ENCODE assay signal across 26 cellular contexts in the genomic region with DNA sequence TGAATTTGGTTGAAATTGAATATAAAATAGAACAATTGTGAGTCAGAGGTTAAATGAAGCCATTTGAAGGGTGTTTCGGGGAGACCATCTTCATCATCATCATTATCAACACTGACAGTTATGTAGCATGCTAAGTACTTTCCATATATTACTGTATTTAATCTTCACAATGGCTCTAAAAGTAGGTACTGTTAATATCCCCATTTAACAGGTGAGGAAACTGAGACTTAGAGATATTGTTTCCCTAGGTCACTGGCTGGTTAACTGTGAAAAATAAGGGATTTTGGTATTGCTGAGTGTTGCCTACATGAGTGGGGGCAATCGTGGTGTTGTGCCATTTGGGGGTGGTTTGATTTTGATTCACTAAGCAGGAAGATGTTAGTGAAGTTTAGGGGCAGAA.
"Had no signal": no experiment of that assay in that cellular context is flagged by ENCODE, and none has a peak within 500 bp of the region (broad histone marks: within the 10 kb centered on the region; RNA-seq: fewer than 3 reads in every experiment).

No MANE protein-coding gene starts in this region.

- H3K36me3 ChIP-seq: stomach, suprapubic skin, thoracic aorta, thyroid gland, tibial artery, tibial nerve, upper lobe of left lung, upper lobe of right lung, uterus, vagina had no signal

- H3K4me3 ChIP-seq: stomach, suprapubic skin, testis, thoracic aorta, thyroid gland, tibial artery, tibial nerve, upper lobe of left lung, upper lobe of right lung, uterus, vagina had no signal

- H3K27me3 ChIP-seq: stomach, suprapubic skin, testis, thyroid gland, tibial artery, tibial nerve, upper lobe of left lung, upper lobe of right lung, uterus, vagina had no signal

- DNase-seq: stimulated activated CD4-positive, alpha-beta T cell treated with anti-CD3 and anti-CD28 coated beads, Interleukin-2, amount 100 ng/mL, for 48 hours; stimulated activated CD4-positive, alpha-beta T cell treated with anti-CD3 and anti-CD28 coated beads, Interleukin-4, amount 100 ng/mL, for 1 hour; stimulated activated CD4-positive, alpha-beta T cell treated with anti-CD3 and anti-CD28 coated beads, Interleukin-4, amount 100 ng/mL, for 24 hours; stimulated activated CD4-positive, alpha-beta T cell treated with anti-CD3 and anti-CD28 coated beads, Interleukin-4, amount 100 ng/mL, for 4 hours; stimulated activated CD8-positive, alpha-beta memory T cell treated with anti-CD3 and anti-CD28 coated beads, Interleukin-4, amount 100 ng/mL, for 48 hours; stimulated activated naive B cell treated with anti-CD40 and anti-IgM and Interleukin-4, amounts not matched to agents 10 μg/mL and 1 μg/mL and 100 μg/mL, for 72 hours; stimulated activated naive CD4-positive, alpha-beta T cell; stimulated activated naive CD4-positive, alpha-beta T cell treated with Interleukin-2 at 50 U/mL for 16 hours; stimulated activated naive CD8-positive, alpha-beta T cell treated with anti-CD3 and anti-CD28 coated beads, Interleukin-15, amount 100 ng/mL, for 72 hours; stimulated activated naive CD8-positive, alpha-beta T cell treated with anti-CD3 and anti-CD28 coated beads, Interleukin-15, Interleukin-2, amounts not matched to agents 100 U/mL and 50 U/mL, for 24 hours; stomach; substantia nigra; testis; thyroid gland; tibial artery; trophoblast cell; upper lobe of left lung; upper lobe of right lung; uterus had no signal

- H3K4me1 ChIP-seq: stomach, suprapubic skin, testis, thyroid gland, tibial artery, tibial nerve, upper lobe of left lung, upper lobe of right lung, uterus, vagina had no signal

- H3K9me3 ChIP-seq: stomach, suprapubic skin, testis, thoracic aorta, thyroid gland, tibial artery, tibial nerve, upper lobe of left lung, upper lobe of right lung, uterus, vagina had no signal

- ATAC-seq: stimulated activated effector memory CD8-positive, alpha-beta T cell treated with anti-CD3 and anti-CD28 coated beads, Interleukin-12 subunit alpha, Interleukin-12 subunit beta, amount 100 ng/mL, for 72 hours; stimulated activated memory B cell treated with anti-CD40 and anti-IgM and Interleukin-4, amounts not matched to agents 10 μg/mL and 1 μg/mL and 100 μg/mL, for 72 hours; stimulated activated naive B cell treated with anti-CD40 and anti-IgM and Interleukin-4, amounts not matched to agents 10 μg/mL and 1 μg/mL and 100 μg/mL, for 72 hours; stimulated activated naive CD8-positive, alpha-beta T cell treated with anti-CD3 and anti-CD28 coated beads, Interleukin-15, amount 100 ng/mL, for 72 hours; stimulated activated naive CD8-positive, alpha-beta T cell treated with anti-CD3 and anti-CD28 coated beads, Interleukin-15, Interleukin-2, amounts not matched to agents 100 U/mL and 50 U/mL, for 24 hours; upper lobe of right lung had no signal

- H3K27ac ChIP-seq: stomach, suprapubic skin, testis, thoracic aorta, thyroid gland, tibial artery, tibial nerve, upper lobe of left lung, upper lobe of right lung, uterus, vagina had no signal

- FAIRE-seq: urothelium cell line had no signal
